8 cellular contexts compared by ENCODE assay signal in the genomic region with DNA sequence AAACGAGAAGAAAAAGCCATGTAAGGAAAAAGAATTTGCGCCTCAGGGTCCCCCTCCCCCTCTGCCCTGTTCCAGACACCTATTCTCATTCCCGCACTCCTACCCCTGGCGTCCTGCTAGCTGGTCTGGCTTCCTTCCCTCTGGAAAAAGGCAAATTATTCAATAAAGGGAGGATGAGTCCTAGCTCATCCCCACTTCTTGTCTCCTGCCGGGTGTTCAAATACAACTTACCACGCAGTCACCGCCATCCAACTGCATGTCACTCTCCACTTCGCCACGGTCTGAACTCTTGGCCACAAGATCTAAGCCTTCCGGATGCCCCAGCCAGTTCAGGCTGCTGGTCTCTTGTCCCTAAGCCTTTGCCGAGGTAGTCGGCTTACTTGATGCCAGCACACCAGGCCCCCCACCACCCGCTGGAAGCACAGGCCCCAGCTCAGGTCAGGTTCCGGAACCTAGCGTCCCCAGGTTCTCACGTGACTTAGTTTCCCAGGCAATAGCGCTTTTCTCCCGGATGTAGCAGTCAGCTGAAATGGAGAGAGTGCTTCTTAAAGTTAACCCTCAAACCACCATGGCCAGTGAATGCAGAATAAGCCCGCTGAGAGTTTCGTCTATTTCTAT.
DNase-seq lines count a peak whose midpoint lies in the region; ATAC-seq, FAIRE-seq and TF ChIP-seq lines count a peak whose summit lies in the region.

No MANE protein-coding gene starts in this region.

- DNase-seq in AG04449 (ENCODE audit: low read depth, low spot score) (peak; percentile 10), NCI-H2196 (lab: John Stamatoyannopoulos, UW; ENCODE audit: unreplicated experiment) (peak; percentile 57), activated B cell treated with CpG ODN at 0.5 μM for 24 hours (peak; percentile 34), cerebellar cortex (ENCODE audit: low spot score) (peak; percentile 89), kidney (peak; percentile 75)
- peak; percentile 27 to 41 (median 29) for DNase-seq in stimulated activated CD4-positive, alpha-beta T cell treated with anti-CD3 and anti-CD28 coated beads, Interleukin-12 subunit alpha, Interleukin-12 subunit beta, amount 100 ng/mL, for 48 hours (ENCODE audit: low read depth in 2 of 3, low spot score in 1 of 3)

- intact Hi-C loops in activated B cell treated with CpG ODN at 0.5 μM for 24 hours (cut with micrococcal nuclease) (loop anchor here (1.0 to 2.0 kb wide), 3 partner anchors 195 to 1474 kb away; partner anchors contain the start of genes SPIN4 and ZC3H12B), kidney (cut with DNase I) (no loop called here)

- no peaks in the 10 kb centered on the region for H3K27me3 Mint-ChIP-seq in activated B cell treated with CpG ODN at 0.5 μM for 24 hours

- H3K36me3 ChIP-seq in kidney (ENCODE audit: control insufficient read depth in 1 of 2, insufficient read depth in 2 of 2, low read length in 2 of 2): no peaks in the 10 kb centered on the region

- CTCF ChIA-PET in AG04449 (lab: Yijun Ruan, JAX): no interaction called here
- CTCF ChIA-PET in activated B cell treated with CpG ODN at 0.5 μM for 24 hours (lab: Charles Lee): no interaction called here

- peak; percentile 99 for ATAC-seq in GM18868 (IDR thresholded peaks at IDR 0.05; ENCODE audit: unreplicated experiment)
- peak; percentile 95 for ATAC-seq in HG03108 (IDR thresholded peaks at IDR 0.05; ENCODE audit: unreplicated experiment)
- ATAC-seq in activated B cell treated with CpG ODN at 0.5 μM for 24 hours (ENCODE audit: low read depth): peak; percentile 78

- peak overlapping the region; percentile 87 for H3K27ac Mint-ChIP-seq in activated B cell treated with CpG ODN at 0.5 μM for 24 hours

- peaks cover 10% of the 10 kb centered on the region for H3K36me3 Mint-ChIP-seq in activated B cell treated with CpG ODN at 0.5 μM for 24 hours (ENCODE audit: low read depth)

- peak overlapping the region; percentile 69 to 85 for H3K27ac ChIP-seq in kidney (ENCODE audit: low read depth in 2 of 2, low read length in 2 of 2)

- H3K4me3 ChIP-seq in AG04449 (ENCODE audit: low read depth, low read length) (peak overlapping the region; percentile 78), kidney (ENCODE audit: low read length in 2 of 2) (peak overlapping the region; percentile 85 to 91)

- POLR2A ChIA-PET in AG04449 (lab: Yijun Ruan, JAX) (no interaction called here), activated B cell treated with CpG ODN at 0.5 μM for 24 hours (lab: Charles Lee) (interaction anchor here (1.3 kb wide), 1 partner anchor 194 kb away, joined by 5 read pairs; a partner anchor contains a TSS)

- H3K9me3 ChIP-seq in kidney (ENCODE audit: control insufficient read depth in 1 of 2, low read length in 2 of 2): no peaks in the 10 kb centered on the region

- FAIRE-seq in kidney (lab: Jason Lieb, UNC): no peak

- H3K4me1 Mint-ChIP-seq in activated B cell treated with CpG ODN at 0.5 μM for 24 hours: peaks cover 27% of the 10 kb centered on the region

- H3K9me3 Mint-ChIP-seq in activated B cell treated with CpG ODN at 0.5 μM for 24 hours: no peaks in the 10 kb centered on the region

- no peak for TF ChIP-seq CTCF in AG04449 (IDR thresholded peaks at IDR 0.05; ENCODE audit: insufficient read depth, low read length, missing control alignments)
- TF ChIP-seq CTCF in activated B cell treated with CpG ODN at 0.5 μM for 24 hours (IDR thresholded peaks at IDR 0.05): no peak
- no peak for TF ChIP-seq CTCF in kidney (IDR thresholded peaks at IDR 0.05; ENCODE audit: borderline replicate concordance, extremely low read depth, insufficient read depth)

- H3K4me3 Mint-ChIP-seq in activated B cell treated with CpG ODN at 0.5 μM for 24 hours: peak overlapping the region; percentile 97

- no peaks in the 10 kb centered on the region for H3K4me1 ChIP-seq in kidney (ENCODE audit: control insufficient read depth in 1 of 2, insufficient read depth in 1 of 2, low read depth in 1 of 2, low read length in 2 of 2)

- peak overlapping the region; percentile 11 to 87 for H3K9ac ChIP-seq in kidney (ENCODE audit: low read length in 2 of 2)

Comparison
In these comparisons a context has a peak if more than half of its experiments do, and no peak if none do; other contexts are left out.
1. Peak in every context shown above with its lines: DNase-seq, ATAC-seq, H3K4me3 ChIP-seq and H3K27ac ChIP-seq.
2. DNase-seq: peak in every context shown above with its lines; median percentile 89 in cerebellar cortex; 75 in kidney; 57 in NCI-H2196; 34 in activated B cell treated with CpG ODN at 0.5 μM for 24 hours; 29 in stimulated activated CD4-positive, alpha-beta T cell treated with anti-CD3 and anti-CD28 coated beads, Interleukin-12 subunit alpha, Interleukin-12 subunit beta, amount 100 ng/mL, for 48 hours; 10 in AG04449.